In the genomic region with DNA sequence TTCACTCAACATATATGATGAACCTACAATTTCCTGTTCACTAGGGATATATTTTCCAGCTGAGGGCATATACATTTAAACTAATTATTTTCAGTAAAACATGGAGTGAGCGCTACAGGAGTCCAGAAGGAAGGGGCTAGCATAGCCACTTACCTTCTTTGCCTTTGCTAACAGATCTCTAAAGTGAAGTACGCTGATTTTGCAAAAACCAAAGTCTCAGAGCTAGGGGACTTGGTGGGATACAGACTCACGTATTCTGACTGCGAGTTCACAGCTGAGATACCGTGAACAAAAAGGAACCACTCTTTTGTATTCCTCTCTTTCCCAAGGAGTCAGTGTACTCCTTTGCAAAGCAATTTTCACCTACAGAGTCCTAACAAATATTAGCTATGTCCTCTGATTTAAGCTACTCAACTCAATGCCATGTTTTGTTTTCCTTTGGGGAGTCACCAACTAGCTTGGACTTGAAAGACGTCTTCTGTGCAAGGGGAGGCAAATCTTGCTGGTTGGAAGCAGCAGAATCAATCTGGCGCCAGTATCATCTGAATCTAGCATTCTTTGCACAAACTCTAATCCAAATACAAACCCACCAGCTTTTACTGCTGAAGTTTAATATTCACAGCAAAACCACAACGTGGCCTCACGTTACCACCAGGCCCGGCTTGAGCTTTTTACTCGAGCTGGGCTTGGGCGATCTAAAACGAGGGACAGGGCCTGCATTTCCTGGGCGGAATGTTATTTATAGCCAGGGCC, we compare ENCODE assay signal across 1 cellular context.
TF ChIP-seq lines count a peak whose summit lies in the region.

No MANE protein-coding gene starts in this region.

TF ChIP-seq in WTC11, 78 proteins besides CTCF, POLR2A, EP300 and RAD21 (continued from another document):
- TF ChIP-seq JUN (CRISPR knock-in tag; IDR thresholded peaks at IDR 0.05) = no peak
- TF ChIP-seq MYBL2 (CRISPR knock-in tag; IDR thresholded peaks at IDR 0.05) = peak; percentile 47; the same call in 1 of the 2 replicates
- no peak; the same call in 1 of the 2 replicates for TF ChIP-seq SMAD3 (CRISPR knock-in tag; IDR thresholded peaks at IDR 0.05; ENCODE audit: borderline replicate concordance)
- TF ChIP-seq, protein P1, sequence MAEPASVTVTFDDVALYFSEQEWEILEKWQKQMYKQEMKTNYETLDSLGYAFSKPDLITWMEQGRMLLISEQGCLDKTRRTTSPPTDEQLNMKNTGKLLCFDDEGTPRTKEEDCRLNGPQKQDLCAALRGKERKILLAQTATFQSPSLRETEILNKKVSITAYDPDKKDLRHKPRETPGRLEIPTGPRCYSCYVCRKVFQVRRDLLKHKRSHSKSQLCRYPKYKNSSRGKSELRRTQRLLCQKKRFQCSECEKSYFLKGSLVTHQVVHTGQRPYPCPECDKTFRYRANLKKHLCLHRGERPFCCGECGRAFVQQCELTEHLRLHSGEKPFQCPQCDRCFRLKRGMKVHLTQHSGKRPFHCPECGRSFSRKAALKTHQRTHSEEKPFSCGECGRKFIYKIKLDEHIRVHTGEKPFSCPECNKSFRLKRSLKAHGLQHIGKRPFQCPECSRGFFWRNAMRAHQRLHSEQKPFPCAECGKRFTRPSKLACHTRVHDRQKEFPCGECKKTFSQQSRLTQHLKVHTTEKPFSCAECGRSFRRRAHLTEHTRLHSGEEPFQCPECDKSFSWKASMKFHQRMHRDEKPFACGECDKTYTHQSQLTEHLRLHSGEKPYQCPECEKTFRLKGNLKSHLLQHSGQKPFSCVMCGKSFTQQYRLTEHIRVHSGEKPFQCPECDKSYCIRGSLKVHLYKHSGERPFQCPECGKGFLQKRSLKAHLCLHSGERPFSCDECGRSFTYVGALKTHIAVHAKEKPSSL (CRISPR knock-in tag; conservative IDR thresholded peaks at IDR 0.05) = no peak
- no peak for TF ChIP-seq RORB (CRISPR knock-in tag; IDR thresholded peaks at IDR 0.05)
- TF ChIP-seq NFATC4 (CRISPR knock-in tag; IDR thresholded peaks at IDR 0.05) = no peak
- no peak for TF ChIP-seq IRF2 (CRISPR knock-in tag; IDR thresholded peaks at IDR 0.05; ENCODE audit: borderline replicate concordance, low read depth)
- no peak for TF ChIP-seq FOXP1 (CRISPR knock-in tag; IDR thresholded peaks at IDR 0.05; ENCODE audit: borderline replicate concordance)
- TF ChIP-seq, protein P2, sequence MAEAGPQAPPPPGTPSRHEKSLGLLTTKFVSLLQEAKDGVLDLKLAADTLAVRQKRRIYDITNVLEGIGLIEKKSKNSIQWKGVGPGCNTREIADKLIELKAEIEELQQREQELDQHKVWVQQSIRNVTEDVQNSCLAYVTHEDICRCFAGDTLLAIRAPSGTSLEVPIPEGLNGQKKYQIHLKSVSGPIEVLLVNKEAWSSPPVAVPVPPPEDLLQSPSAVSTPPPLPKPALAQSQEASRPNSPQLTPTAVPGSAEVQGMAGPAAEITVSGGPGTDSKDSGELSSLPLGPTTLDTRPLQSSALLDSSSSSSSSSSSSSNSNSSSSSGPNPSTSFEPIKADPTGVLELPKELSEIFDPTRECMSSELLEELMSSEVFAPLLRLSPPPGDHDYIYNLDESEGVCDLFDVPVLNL (CRISPR knock-in tag; IDR thresholded peaks at IDR 0.05; ENCODE audit: borderline replicate concordance, low read depth) = 0 out of 2 replicates have a peak, but pooled peaks have one; percentile 11
- TF ChIP-seq, protein P3, sequence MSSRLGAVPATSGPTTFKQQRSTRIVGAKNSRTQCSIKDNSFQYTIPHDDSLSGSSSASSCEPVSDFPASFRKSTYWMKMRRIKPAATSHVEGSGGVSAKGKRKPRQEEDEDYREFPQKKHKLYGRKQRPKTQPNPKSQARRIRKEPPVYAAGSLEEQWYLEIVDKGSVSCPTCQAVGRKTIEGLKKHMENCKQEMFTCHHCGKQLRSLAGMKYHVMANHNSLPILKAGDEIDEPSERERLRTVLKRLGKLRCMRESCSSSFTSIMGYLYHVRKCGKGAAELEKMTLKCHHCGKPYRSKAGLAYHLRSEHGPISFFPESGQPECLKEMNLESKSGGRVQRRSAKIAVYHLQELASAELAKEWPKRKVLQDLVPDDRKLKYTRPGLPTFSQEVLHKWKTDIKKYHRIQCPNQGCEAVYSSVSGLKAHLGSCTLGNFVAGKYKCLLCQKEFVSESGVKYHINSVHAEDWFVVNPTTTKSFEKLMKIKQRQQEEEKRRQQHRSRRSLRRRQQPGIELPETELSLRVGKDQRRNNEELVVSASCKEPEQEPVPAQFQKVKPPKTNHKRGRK (CRISPR knock-in tag; IDR thresholded peaks at IDR 0.05; ENCODE audit: borderline replicate concordance) = no peak
- TF ChIP-seq ZNF317 (CRISPR knock-in tag; IDR thresholded peaks at IDR 0.05; ENCODE audit: borderline replicate concordance, low read depth) = no peak
- no peak for TF ChIP-seq RELA (CRISPR knock-in tag; IDR thresholded peaks at IDR 0.05; ENCODE audit: borderline replicate concordance)
- TF ChIP-seq, protein P4, sequence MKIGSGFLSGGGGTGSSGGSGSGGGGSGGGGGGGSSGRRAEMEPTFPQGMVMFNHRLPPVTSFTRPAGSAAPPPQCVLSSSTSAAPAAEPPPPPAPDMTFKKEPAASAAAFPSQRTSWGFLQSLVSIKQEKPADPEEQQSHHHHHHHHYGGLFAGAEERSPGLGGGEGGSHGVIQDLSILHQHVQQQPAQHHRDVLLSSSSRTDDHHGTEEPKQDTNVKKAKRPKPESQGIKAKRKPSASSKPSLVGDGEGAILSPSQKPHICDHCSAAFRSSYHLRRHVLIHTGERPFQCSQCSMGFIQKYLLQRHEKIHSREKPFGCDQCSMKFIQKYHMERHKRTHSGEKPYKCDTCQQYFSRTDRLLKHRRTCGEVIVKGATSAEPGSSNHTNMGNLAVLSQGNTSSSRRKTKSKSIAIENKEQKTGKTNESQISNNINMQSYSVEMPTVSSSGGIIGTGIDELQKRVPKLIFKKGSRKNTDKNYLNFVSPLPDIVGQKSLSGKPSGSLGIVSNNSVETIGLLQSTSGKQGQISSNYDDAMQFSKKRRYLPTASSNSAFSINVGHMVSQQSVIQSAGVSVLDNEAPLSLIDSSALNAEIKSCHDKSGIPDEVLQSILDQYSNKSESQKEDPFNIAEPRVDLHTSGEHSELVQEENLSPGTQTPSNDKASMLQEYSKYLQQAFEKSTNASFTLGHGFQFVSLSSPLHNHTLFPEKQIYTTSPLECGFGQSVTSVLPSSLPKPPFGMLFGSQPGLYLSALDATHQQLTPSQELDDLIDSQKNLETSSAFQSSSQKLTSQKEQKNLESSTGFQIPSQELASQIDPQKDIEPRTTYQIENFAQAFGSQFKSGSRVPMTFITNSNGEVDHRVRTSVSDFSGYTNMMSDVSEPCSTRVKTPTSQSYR (CRISPR knock-in tag; IDR thresholded peaks at IDR 0.05) = no peak
